8 cellular contexts compared by ENCODE assay signal in genomic region chr3:101780661-101781060, GRCh38. TPM values are rescaled to one million over a fixed set of nuclear protein-coding genes. Genes with fewer than 3 reads are reported as not detected.
DNase-seq lines count a peak whose midpoint lies in the region; ATAC-seq and TF ChIP-seq lines count a peak whose summit lies in the region.

No MANE protein-coding gene starts in this region.

- no peaks in the 10 kb centered on the region for H3K9me3 Mint-ChIP-seq in CD8-positive, alpha-beta memory T cell
- no peaks in the 10 kb centered on the region for H3K9me3 Mint-ChIP-seq in natural killer cell

- H3K9me3 ChIP-seq in CD8-positive, alpha-beta memory T cell (ENCODE audit: low read length), result no peaks in the 10 kb centered on the region
- no peaks in the 10 kb centered on the region for H3K9me3 ChIP-seq in Loucy (ENCODE audit: insufficient read depth, low read depth, low read length)

- H3K27ac ChIP-seq in CD8-positive, alpha-beta memory T cell (ENCODE audit: low read depth, low read length), result no peak overlapping the region

- H3K79me2 ChIP-seq in Loucy (ENCODE audit: insufficient read depth, low read length), result peaks cover 21% of the 10 kb centered on the region; the same call in 1 of the 2 replicates

- no peak for DNase-seq in CD8-positive, alpha-beta memory T cell
- DNase-seq in cerebellar cortex (ENCODE audit: low spot score) (peak; percentile 29), natural killer cell (no peak), KG1 (lab: John Stamatoyannopoulos, UW) (no peak)
- no peak for DNase-seq in stimulated activated CD4-positive, alpha-beta T cell treated with anti-CD3 and anti-CD28 coated beads, Interleukin-2, amount 100 ng/mL, for 48 hours

- H3K9me2 ChIP-seq in Loucy (replicated peaks; ENCODE audit: low read depth, low read length), result no peaks in the 10 kb centered on the region

- peak overlapping the region; percentile 68 for H3K4me3 ChIP-seq in CD8-positive, alpha-beta memory T cell (ENCODE audit: low read length)
- H3K4me3 ChIP-seq in Loucy (ENCODE audit: low read length, poor library complexity, severe bottlenecking), result peak overlapping the region; percentile 81

- TF ChIP-seq CTCF in Loucy (conservative IDR thresholded peaks at IDR 0.05; ENCODE audit: low read length) (no peak), natural killer cell (IDR thresholded peaks at IDR 0.05) (no peak)

- peak overlapping the region; percentile 97 to 99 (median 98) for H3K27ac Mint-ChIP-seq in CD8-positive, alpha-beta memory T cell
- H3K27ac Mint-ChIP-seq in natural killer cell, result peak overlapping the region; percentile 91 to 97

- H3K36me3 Mint-ChIP-seq in CD8-positive, alpha-beta memory T cell, result peaks cover 10 to 47% (median 16%) of the 10 kb centered on the region in 3 donors
- peaks cover 21% of the 10 kb centered on the region for H3K36me3 Mint-ChIP-seq in natural killer cell

- H3K4me1 Mint-ChIP-seq in CD8-positive, alpha-beta memory T cell, result peaks cover 56 to 67% (median 66%) of the 10 kb centered on the region in 3 donors
- H3K4me1 Mint-ChIP-seq in natural killer cell, result peaks cover 30 to 36% of the 10 kb centered on the region in 2 donors

- H3K36me3 ChIP-seq in CD8-positive, alpha-beta memory T cell (ENCODE audit: insufficient read depth, low read length), result peaks cover 11% of the 10 kb centered on the region
- peaks cover 4% of the 10 kb centered on the region; the same call in 1 of the 2 replicates for H3K36me3 ChIP-seq in Loucy (ENCODE audit: insufficient read depth, low read length)

- H3K4me1 ChIP-seq in CD8-positive, alpha-beta memory T cell (ENCODE audit: insufficient read depth, low read length), result peaks cover 59% of the 10 kb centered on the region
- peaks cover 57% of the 10 kb centered on the region for H3K4me1 ChIP-seq in Loucy (ENCODE audit: insufficient read depth, low read length, poor library complexity, severe bottlenecking)

- no peaks in the 10 kb centered on the region for H3K27me3 ChIP-seq in CD8-positive, alpha-beta memory T cell (ENCODE audit: insufficient read depth, low read length, poor library complexity, severe bottlenecking)
- H3K27me3 ChIP-seq in Loucy (ENCODE audit: insufficient read depth, low read length, poor library complexity, severe bottlenecking), result no peaks in the 10 kb centered on the region

- no peak overlapping the region for H2AFZ ChIP-seq in Loucy (ENCODE audit: low read length)

- peak overlapping the region; percentile 72 for H3K9ac ChIP-seq in Loucy (ENCODE audit: low read depth, low read length, poor library complexity, severe bottlenecking)

- POLR2A ChIA-PET in CD8-positive, alpha-beta memory T cell (lab: Charles Lee), result interaction anchor here (2.1 kb wide), 1 partner anchor 56 kb away, joined by 15 read pairs; the partner anchor contains the start of gene CEP97

- H3K4me3 Mint-ChIP-seq in CD8-positive, alpha-beta memory T cell, result peak overlapping the region; percentile 89 to 97 (median 94)
- H3K4me3 Mint-ChIP-seq in natural killer cell, result peak overlapping the region; percentile 95

- H3K4me2 ChIP-seq in Loucy (ENCODE audit: low read depth, low read length, poor library complexity, severe bottlenecking), result peak overlapping the region; percentile 81

- ATAC-seq in natural killer cell (no peak), HG03108 (IDR thresholded peaks at IDR 0.05; ENCODE audit: unreplicated experiment) (no peak), GM18861 (IDR thresholded peaks at IDR 0.05; ENCODE audit: unreplicated experiment) (no peak)

- CTCF ChIA-PET in CD8-positive, alpha-beta memory T cell (lab: Charles Lee), result interaction anchor here (1.5 kb wide), 1 partner anchor 22 kb away, joined by 3 read pairs; no protein-coding TSS in a partner anchor

- peaks cover 0 to 3% of the 10 kb centered on the region in 2 donors for H3K27me3 Mint-ChIP-seq in CD8-positive, alpha-beta memory T cell
- H3K27me3 Mint-ChIP-seq in natural killer cell (ENCODE audit: low read depth in 2 of 2), result no peaks in the 10 kb centered on the region

- peaks cover 5% of the 10 kb centered on the region for H4K20me1 ChIP-seq in Loucy (ENCODE audit: insufficient read depth, low read length, poor library complexity, severe bottlenecking)

- H3F3A ChIP-seq in Loucy (ENCODE audit: low read depth), result no peaks in the 10 kb centered on the region

- intact Hi-C loops in natural killer cell (cut with micrococcal nuclease), result no loop called here

RNA-seq across cellular contexts. Expression of gene NXPE3, which starts 1.6 kb away (rescaled TPM):
- 10 to 100 TPM; 16.2 to 17.2 TPM for total RNA-seq in CD8-positive, alpha-beta memory T cell
- 37.4 TPM for polyA plus RNA-seq in CD8-positive, alpha-beta memory T cell
- 10 to 100 TPM; 17.0 to 27.1 (median 21.1) TPM for total RNA-seq in natural killer cell

RNA-seq across cellular contexts. Expression of gene CEP97, which starts 56.2 kb away (rescaled TPM):
- total RNA-seq in CD8-positive, alpha-beta memory T cell, result 10 to 100 TPM; 16.6 to 17.3 TPM
- polyA plus RNA-seq in CD8-positive, alpha-beta memory T cell, result 4.5 TPM
- total RNA-seq in natural killer cell, result 10 to 100 TPM in 1 of 3 donors, 1 to 10 TPM in 2; 8.5 to 11.0 (median 9.4) TPM
